In the genomic region with DNA sequence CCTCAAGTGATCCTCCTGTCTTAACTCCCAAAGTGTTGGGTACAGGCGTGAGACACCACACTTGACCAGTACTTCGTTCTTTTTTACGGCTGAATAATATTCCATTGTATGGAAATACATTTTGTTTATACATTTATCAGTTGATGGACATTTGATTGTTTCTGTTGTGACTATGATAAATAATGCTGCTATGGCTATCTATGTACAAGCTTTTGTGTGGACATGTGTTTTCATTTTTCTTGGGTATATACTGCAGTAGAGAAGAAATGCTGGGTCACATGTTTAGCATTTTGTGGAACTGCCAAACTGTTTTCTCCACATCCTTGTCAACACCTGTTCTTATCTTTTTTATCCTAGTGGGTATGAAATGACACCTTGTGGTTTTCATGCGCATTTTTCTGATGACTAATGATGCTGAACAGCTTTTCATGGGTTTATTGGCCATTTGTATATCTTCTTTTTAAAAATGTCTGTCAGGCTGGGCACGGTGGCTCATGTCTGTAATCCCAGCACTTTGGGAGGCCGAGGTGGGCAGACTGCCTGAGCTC, we compare ENCODE assay signal across 2 cellular contexts.
A peak's percentile ranks its signal among the peaks of the same experiment; 100 is the strongest.
TF ChIP-seq lines count a peak whose summit lies in the region.

No MANE protein-coding gene starts in this region.

TF ChIP-seq in A549, 52 proteins besides CTCF, POLR2A, EP300 and RAD21:
- TF ChIP-seq RCOR1 (IDR thresholded peaks at IDR 0.05; ENCODE audit: low read depth, low read length) = no peak
- no peak for TF ChIP-seq FOSL2 (IDR thresholded peaks at IDR 0.05)
- peak; percentile 27; the same call in 1 of the 2 replicates for TF ChIP-seq FOSL2 (CRISPR knock-in tag; IDR thresholded peaks at IDR 0.05)

TF ChIP-seq in HCT116, 20 proteins besides CTCF, POLR2A, EP300 and RAD21:
- TF ChIP-seq YY1 (IDR thresholded peaks at IDR 0.05; ENCODE audit: extremely low read depth, insufficient replicate concordance, low read depth, low read length) = no peak
- no peak for TF ChIP-seq EGR1 (IDR thresholded peaks at IDR 0.05; ENCODE audit: low read depth)
- TF ChIP-seq, protein P1, sequence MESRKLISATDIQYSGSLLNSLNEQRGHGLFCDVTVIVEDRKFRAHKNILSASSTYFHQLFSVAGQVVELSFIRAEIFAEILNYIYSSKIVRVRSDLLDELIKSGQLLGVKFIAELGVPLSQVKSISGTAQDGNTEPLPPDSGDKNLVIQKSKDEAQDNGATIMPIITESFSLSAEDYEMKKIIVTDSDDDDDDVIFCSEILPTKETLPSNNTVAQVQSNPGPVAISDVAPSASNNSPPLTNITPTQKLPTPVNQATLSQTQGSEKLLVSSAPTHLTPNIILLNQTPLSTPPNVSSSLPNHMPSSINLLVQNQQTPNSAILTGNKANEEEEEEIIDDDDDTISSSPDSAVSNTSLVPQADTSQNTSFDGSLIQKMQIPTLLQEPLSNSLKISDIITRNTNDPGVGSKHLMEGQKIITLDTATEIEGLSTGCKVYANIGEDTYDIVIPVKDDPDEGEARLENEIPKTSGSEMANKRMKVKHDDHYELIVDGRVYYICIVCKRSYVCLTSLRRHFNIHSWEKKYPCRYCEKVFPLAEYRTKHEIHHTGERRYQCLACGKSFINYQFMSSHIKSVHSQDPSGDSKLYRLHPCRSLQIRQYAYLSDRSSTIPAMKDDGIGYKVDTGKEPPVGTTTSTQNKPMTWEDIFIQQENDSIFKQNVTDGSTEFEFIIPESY (IDR thresholded peaks at IDR 0.05; ENCODE audit: extremely low read depth, insufficient replicate concordance, low read length) = no peak
- no peak for TF ChIP-seq EZH2phosphoT487 (IDR thresholded peaks at IDR 0.05; ENCODE audit: borderline replicate concordance)
- TF ChIP-seq SRF (IDR thresholded peaks at IDR 0.05; ENCODE audit: low read depth) = no peak
- no peak for TF ChIP-seq ELF1 (IDR thresholded peaks at IDR 0.05; ENCODE audit: borderline replicate concordance, low read depth)
- TF ChIP-seq JUND (IDR thresholded peaks at IDR 0.05) = peak; percentile 40; the same call in 1 of the 2 replicates
- TF ChIP-seq FOSL1 (IDR thresholded peaks at IDR 0.05; ENCODE audit: low read depth) = peak; percentile 44; the same call in 1 of the 2 replicates
- no peak for TF ChIP-seq SIN3A (IDR thresholded peaks at IDR 0.05; ENCODE audit: low read depth)
- TF ChIP-seq, protein P2, sequence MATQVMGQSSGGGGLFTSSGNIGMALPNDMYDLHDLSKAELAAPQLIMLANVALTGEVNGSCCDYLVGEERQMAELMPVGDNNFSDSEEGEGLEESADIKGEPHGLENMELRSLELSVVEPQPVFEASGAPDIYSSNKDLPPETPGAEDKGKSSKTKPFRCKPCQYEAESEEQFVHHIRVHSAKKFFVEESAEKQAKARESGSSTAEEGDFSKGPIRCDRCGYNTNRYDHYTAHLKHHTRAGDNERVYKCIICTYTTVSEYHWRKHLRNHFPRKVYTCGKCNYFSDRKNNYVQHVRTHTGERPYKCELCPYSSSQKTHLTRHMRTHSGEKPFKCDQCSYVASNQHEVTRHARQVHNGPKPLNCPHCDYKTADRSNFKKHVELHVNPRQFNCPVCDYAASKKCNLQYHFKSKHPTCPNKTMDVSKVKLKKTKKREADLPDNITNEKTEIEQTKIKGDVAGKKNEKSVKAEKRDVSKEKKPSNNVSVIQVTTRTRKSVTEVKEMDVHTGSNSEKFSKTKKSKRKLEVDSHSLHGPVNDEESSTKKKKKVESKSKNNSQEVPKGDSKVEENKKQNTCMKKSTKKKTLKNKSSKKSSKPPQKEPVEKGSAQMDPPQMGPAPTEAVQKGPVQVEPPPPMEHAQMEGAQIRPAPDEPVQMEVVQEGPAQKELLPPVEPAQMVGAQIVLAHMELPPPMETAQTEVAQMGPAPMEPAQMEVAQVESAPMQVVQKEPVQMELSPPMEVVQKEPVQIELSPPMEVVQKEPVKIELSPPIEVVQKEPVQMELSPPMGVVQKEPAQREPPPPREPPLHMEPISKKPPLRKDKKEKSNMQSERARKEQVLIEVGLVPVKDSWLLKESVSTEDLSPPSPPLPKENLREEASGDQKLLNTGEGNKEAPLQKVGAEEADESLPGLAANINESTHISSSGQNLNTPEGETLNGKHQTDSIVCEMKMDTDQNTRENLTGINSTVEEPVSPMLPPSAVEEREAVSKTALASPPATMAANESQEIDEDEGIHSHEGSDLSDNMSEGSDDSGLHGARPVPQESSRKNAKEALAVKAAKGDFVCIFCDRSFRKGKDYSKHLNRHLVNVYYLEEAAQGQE (IDR thresholded peaks at IDR 0.05; ENCODE audit: low read depth) = no peak
- TF ChIP-seq SP1 (IDR thresholded peaks at IDR 0.05; ENCODE audit: low read depth) = peak; percentile 12; the same call in 1 of the 2 replicates
- no peak for TF ChIP-seq TCF7L2 (IDR thresholded peaks at IDR 0.05; ENCODE audit: borderline replicate concordance, extremely low read depth, insufficient read depth, insufficient read length)
- TF ChIP-seq, protein P3, sequence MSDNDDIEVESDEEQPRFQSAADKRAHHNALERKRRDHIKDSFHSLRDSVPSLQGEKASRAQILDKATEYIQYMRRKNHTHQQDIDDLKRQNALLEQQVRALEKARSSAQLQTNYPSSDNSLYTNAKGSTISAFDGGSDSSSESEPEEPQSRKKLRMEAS (IDR thresholded peaks at IDR 0.05) = no peak
TF ChIP-seq in HCT116: peak in this region for 3.
